12 cellular contexts compared by ENCODE assay signal in the genomic region with DNA sequence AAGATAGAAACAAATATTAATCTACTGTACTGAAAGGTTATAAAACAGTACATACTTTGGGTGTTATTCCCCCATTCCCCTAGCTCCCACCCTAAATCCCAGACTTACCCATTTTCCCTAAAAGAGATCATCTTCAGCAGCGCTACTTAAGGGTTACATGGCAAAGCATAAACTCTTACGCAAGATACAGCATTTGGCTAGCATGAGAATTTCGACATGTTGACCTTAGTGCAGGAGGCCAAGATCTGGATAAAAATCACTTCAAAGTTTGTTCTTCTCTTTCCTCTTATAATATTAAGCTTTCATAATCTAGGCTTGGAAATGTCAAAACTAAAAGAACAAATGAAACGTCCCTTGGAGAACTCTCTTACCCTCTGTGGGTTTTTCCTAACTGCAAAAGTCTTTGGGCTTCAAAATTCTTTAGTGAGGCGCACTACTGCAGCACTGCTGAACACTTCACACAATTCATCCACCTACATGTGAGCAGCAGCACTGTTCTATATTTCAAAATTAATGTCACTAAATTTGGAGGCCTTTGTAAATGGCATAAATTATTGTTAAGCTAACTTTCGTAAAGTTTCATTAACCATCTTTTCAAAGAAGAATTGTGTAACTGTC. TPM values are rescaled to one million over a fixed set of nuclear protein-coding genes. Genes with fewer than 3 reads are reported as not detected.
DNase-seq lines count a peak whose midpoint lies in the region; ATAC-seq and TF ChIP-seq lines count a peak whose summit lies in the region.
"Had no signal": no experiment of that assay in that cellular context is flagged by ENCODE, and none has a peak within 500 bp of the region (broad histone marks: within the 10 kb centered on the region; RNA-seq: fewer than 3 reads in every experiment).

No MANE protein-coding gene starts in this region.

- DNase-seq in AG09319 (ENCODE audit: extremely low read depth, low read depth) (peak; percentile 59), SKM-1 treated with dmso at 0.1 percent for 144 hours (lab: John Stamatoyannopoulos, UW; ENCODE audit: unreplicated experiment) (peak; percentile 67), foreskin fibroblast (peak; percentile 45 to 73), sciatic nerve (ENCODE audit: low spot score) (no peak), T-helper 2 cell (no peak), pons (ENCODE audit: low spot score) (no peak)
- no peak for DNase-seq in activated naive CD4-positive, alpha-beta T cell treated with anti-CD3 and anti-CD28 coated beads for 36 hours
- DNase-seq: activated CD4-positive, alpha-beta T cell treated with anti-CD3 and anti-CD28 coated beads for 36 hours; activated T-cell treated with anti-CD3 and anti-CD28 coated beads, Interleukin-2, amount 50 U/mL, for 4 hours; NCI-H1930; NK-92 treated with Interleukin-12 subunit alpha and Interleukin-12 subunit beta, amount 100 ng/mL, for 24 hours had no signal

- no peak overlapping the region for H3K4me3 Mint-ChIP-seq in activated naive CD4-positive, alpha-beta T cell treated with anti-CD3 and anti-CD28 coated beads for 36 hours
- H3K4me3 Mint-ChIP-seq: activated CD4-positive, alpha-beta T cell treated with anti-CD3 and anti-CD28 coated beads for 36 hours; activated T-cell treated with anti-CD3 and anti-CD28 coated beads, Interleukin-2, amount 50 U/mL, for 4 hours had no signal

- H3K36me3 Mint-ChIP-seq in activated naive CD4-positive, alpha-beta T cell treated with anti-CD3 and anti-CD28 coated beads for 36 hours (ENCODE audit: low read depth) = no peaks in the 10 kb centered on the region

- CTCF ChIA-PET in activated naive CD4-positive, alpha-beta T cell treated with anti-CD3 and anti-CD28 coated beads for 36 hours (lab: Charles Lee) = no interaction called here

- intact Hi-C loops in sciatic nerve (cut with DNase I) = no loop called here
- intact Hi-C loops in activated naive CD4-positive, alpha-beta T cell treated with anti-CD3 and anti-CD28 coated beads for 36 hours (cut with micrococcal nuclease) = no loop called here

- H3K4me1 Mint-ChIP-seq in activated naive CD4-positive, alpha-beta T cell treated with anti-CD3 and anti-CD28 coated beads for 36 hours (ENCODE audit: low read depth) = no peaks in the 10 kb centered on the region
- H3K4me1 Mint-ChIP-seq: activated CD4-positive, alpha-beta T cell treated with anti-CD3 and anti-CD28 coated beads for 36 hours had no signal

- H3K9me3 Mint-ChIP-seq in activated naive CD4-positive, alpha-beta T cell treated with anti-CD3 and anti-CD28 coated beads for 36 hours = no peaks in the 10 kb centered on the region
- H3K9me3 Mint-ChIP-seq: activated T-cell treated with anti-CD3 and anti-CD28 coated beads, Interleukin-2, amount 50 U/mL, for 4 hours had no signal

- TF ChIP-seq CTCF in AG09319 (IDR thresholded peaks at IDR 0.05; ENCODE audit: low read depth, low read length) (no peak), foreskin fibroblast (IDR thresholded peaks at IDR 0.05; ENCODE audit: low read depth, low read length) (no peak)

- H3K27ac Mint-ChIP-seq in activated naive CD4-positive, alpha-beta T cell treated with anti-CD3 and anti-CD28 coated beads for 36 hours = no peak overlapping the region
- H3K27ac Mint-ChIP-seq: activated CD4-positive, alpha-beta T cell treated with anti-CD3 and anti-CD28 coated beads for 36 hours had no signal

- peak; percentile 90 for ATAC-seq in sciatic nerve
- no peak for ATAC-seq in HG03442 (IDR thresholded peaks at IDR 0.05; ENCODE audit: unreplicated experiment)
- ATAC-seq: activated CD4-positive, alpha-beta T cell treated with anti-CD3 and anti-CD28 coated beads for 36 hours; activated T-cell treated with anti-CD3 and anti-CD28 coated beads, Interleukin-2, amount 50 U/mL, for 4 hours had no signal

- H3K4me3 ChIP-seq in foreskin fibroblast (ENCODE audit: low read depth in 1 of 2, low read length in 2 of 2) = no peak overlapping the region

- H3K27me3 Mint-ChIP-seq in activated naive CD4-positive, alpha-beta T cell treated with anti-CD3 and anti-CD28 coated beads for 36 hours (ENCODE audit: low read depth) = no peaks in the 10 kb centered on the region

RNA-seq across cellular contexts. Expression of a gene that starts 59.5 kb away (rescaled TPM):
- 138 TPM for total RNA-seq in sciatic nerve
- total RNA-seq in activated naive CD4-positive, alpha-beta T cell treated with anti-CD3 and anti-CD28 coated beads for 36 hours = under 1 TPM; 0.27 to 0.33 TPM

Comparison
In these comparisons a context has a peak if more than half of its experiments do, and no peak if none do; other contexts are left out.
1. DNase-seq: peak in AG09319 (single experiment), SKM-1 treated with dmso at 0.1 percent for 144 hours (single experiment) and foreskin fibroblast (2 of 2); none in sciatic nerve (single experiment), T-helper 2 cell (0 of 5), pons (single experiment) and activated naive CD4-positive, alpha-beta T cell treated with anti-CD3 and anti-CD28 coated beads for 36 hours (single experiment).
2. RNA of a gene that starts 59.5 kb away (total RNA-seq): 138 TPM in sciatic nerve (single experiment); 0.27 to 0.33 TPM in activated naive CD4-positive, alpha-beta T cell treated with anti-CD3 and anti-CD28 coated beads for 36 hours; every median in the first group is over 100 times any median in the second.